ENCODE assay signal across 8 cellular contexts in genomic region chr12:56687225-56688128, GRCh38. TPM values are rescaled to one million over a fixed set of nuclear protein-coding genes. Genes with fewer than 3 reads are reported as not detected.
DNase-seq lines count a peak whose midpoint lies in the region; ATAC-seq and TF ChIP-seq lines count a peak whose summit lies in the region.

No MANE protein-coding gene starts in this region.

- DNase-seq in DMS53 (lab: John Stamatoyannopoulos, UW) (peak; percentile 76), NB4 (ENCODE audit: low read depth) (peak; percentile 72), left colon (peak; percentile 56 to 76), GOT3 (lab: John Stamatoyannopoulos, UW) (no peak)
- DNase-seq in activated CD4-positive, CD25-positive, alpha-beta regulatory T cell treated with anti-CD3 and anti-CD28 coated beads, Interleukin-2, amount 50 U/mL, for 16 hours (ENCODE audit: low read depth, low spot score): peak; percentile 34
- DNase-seq in central memory CD4-positive, alpha-beta T cell: peak; percentile 69
- DNase-seq in stimulated activated CD4-positive, alpha-beta T cell treated with anti-CD3 and anti-CD28 coated beads, Interleukin-2, amount 100 ng/mL, for 24 hours: peak; percentile 60 to 61

- no peak for TF ChIP-seq CTCF in NB4 (IDR thresholded peaks at IDR 0.05; ENCODE audit: low read depth, low read length)

- H3K4me3 ChIP-seq in NB4 (ENCODE audit: low read depth, low read length): peak overlapping the region; percentile 98

- intact Hi-C loops in left colon (cut with DNase I, micrococcal nuclease): loop anchor here in 1 of 2 donors (10.0 kb wide), 1 partner anchor 53 kb away; the partner anchor contains the start of gene BAZ2A

- ATAC-seq in GM21825 (IDR thresholded peaks at IDR 0.05; ENCODE audit: unreplicated experiment): peak; percentile 16
- peak; percentile 35 for ATAC-seq in left colon

- peak; percentile 42 for TF ChIP-seq POLR2A in NB4 (IDR thresholded peaks at IDR 0.05; ENCODE audit: extremely low read depth, insufficient read length)

RNA-seq across cellular contexts. Expression of gene PTGES3, which starts 0.6 kb away (rescaled TPM):
- total RNA-seq in left colon: 100 to 1,000 TPM; 149 to 160 TPM

RNA-seq across cellular contexts. Expression of gene NACA, which starts 37.6 kb away (rescaled TPM):
- total RNA-seq in left colon: 100 to 1,000 TPM; 617 to 625 TPM

RNA-seq across cellular contexts. Expression of gene ATP5F1B, which starts 41.7 kb away (rescaled TPM):
- total RNA-seq in left colon: 1,000 to 10,000 TPM; 1,197 to 1,516 TPM

RNA-seq across cellular contexts. Expression of gene BAZ2A, which starts 57.4 kb away (rescaled TPM):
- 100 to 1,000 TPM; 105 to 107 TPM for total RNA-seq in left colon
